8 cellular contexts compared by ENCODE assay signal in genomic region chr16:30748634-30749445, GRCh38. TPM values are rescaled to one million over a fixed set of nuclear protein-coding genes. Genes with fewer than 3 reads are reported as not detected.
A peak's percentile ranks its signal among the peaks of the same experiment; 100 is the strongest.
DNase-seq lines count a peak whose midpoint lies in the region; ATAC-seq and TF ChIP-seq lines count a peak whose summit lies in the region.

No MANE protein-coding gene starts in this region.

- H3K9me3 Mint-ChIP-seq in T-cell = no peaks in the 10 kb centered on the region
- H3K9me3 Mint-ChIP-seq in effector memory CD8-positive, alpha-beta T cell = no peaks in the 10 kb centered on the region

- H3K56ac ChIP-seq in mesendoderm (ENCODE audit: low read length) = peak overlapping the region; percentile 88

- peak; percentile 20 for DNase-seq in NCI-H2029 (lab: John Stamatoyannopoulos, UW)
- no peak for DNase-seq in NCI-H2029 treated with DMSO at 0.1 percent for 48 hours (lab: John Stamatoyannopoulos, UW)
- DNase-seq in T-cell = peak in 7 of 34 experiments; percentile 8 to 31 (median 20)
- DNase-seq in effector memory CD8-positive, alpha-beta T cell = peak in 2 of 3 experiments; percentile 20 to 25
- DNase-seq in mesendoderm = peak; percentile 73
- peak; percentile 81 for DNase-seq in upper lobe of right lung
- no peak for DNase-seq in GF-D8 (lab: John Stamatoyannopoulos, UW)

- H3K4me3 ChIP-seq in mesendoderm (ENCODE audit: low read length) (peak overlapping the region; percentile 66), upper lobe of right lung (peak overlapping the region; percentile 70)

- no CpG with 5 or more reads among the region's 36 CpGs for WGBS in mesendoderm (ENCODE audit: extremely low coverage, insufficient coverage, low lambda C conversion rate)

- no peaks in the 10 kb centered on the region for H3K27me3 ChIP-seq in mesendoderm (ENCODE audit: insufficient read depth, low read length, poor library complexity)
- no peaks in the 10 kb centered on the region for H3K27me3 ChIP-seq in upper lobe of right lung

- H3K79me1 ChIP-seq in mesendoderm (ENCODE audit: low read length) = peaks cover 17% of the 10 kb centered on the region

- H3K36me3 ChIP-seq in mesendoderm (ENCODE audit: control insufficient read depth, insufficient read depth, low read length) (peaks cover 9% of the 10 kb centered on the region), upper lobe of right lung (peaks cover 48% of the 10 kb centered on the region)

- H3K4ac ChIP-seq in mesendoderm (ENCODE audit: low read depth, low read length) = no peak overlapping the region

- H3K4me2 ChIP-seq in mesendoderm (ENCODE audit: low read length) = peak overlapping the region; percentile 50

- H3K18ac ChIP-seq in mesendoderm (ENCODE audit: low read length) = peak overlapping the region; percentile 28

- H2BK5ac ChIP-seq in mesendoderm (ENCODE audit: low read length) = no peak overlapping the region

- H2BK120ac ChIP-seq in mesendoderm (ENCODE audit: low read depth, low read length) = no peak overlapping the region

- no peaks in the 10 kb centered on the region for H3K9me3 ChIP-seq in upper lobe of right lung

- H3K27ac ChIP-seq in mesendoderm (ENCODE audit: low read depth, low read length) (no peak overlapping the region), upper lobe of right lung (peak overlapping the region; percentile 78)

- H3K23ac ChIP-seq in mesendoderm (ENCODE audit: low read length) = no peak overlapping the region

- H3K27me3 Mint-ChIP-seq in T-cell = no peaks in the 10 kb centered on the region
- no peaks in the 10 kb centered on the region for H3K27me3 Mint-ChIP-seq in effector memory CD8-positive, alpha-beta T cell

- peaks cover 19 to 27% (median 24%) of the 10 kb centered on the region in 3 donors for H3K4me1 Mint-ChIP-seq in T-cell
- H3K4me1 Mint-ChIP-seq in effector memory CD8-positive, alpha-beta T cell (ENCODE audit: low read depth in 2 of 2) = peaks cover 24 to 34% of the 10 kb centered on the region in 2 donors

- H3K4me1 ChIP-seq in mesendoderm (ENCODE audit: control insufficient read depth, low read depth, low read length) (peaks cover 3% of the 10 kb centered on the region), upper lobe of right lung (peaks cover 7% of the 10 kb centered on the region)

- H3K4me3 Mint-ChIP-seq in T-cell = peak overlapping the region; percentile 90 to 92 (median 91)
- H3K4me3 Mint-ChIP-seq in effector memory CD8-positive, alpha-beta T cell = peak overlapping the region; percentile 93 to 95

- H3K9ac ChIP-seq in mesendoderm (ENCODE audit: low read length) = peak overlapping the region; percentile 82

- POLR2A ChIA-PET in T-cell (lab: Charles Lee) = interaction anchor here (0.6 to 1.0 kb wide), 3 partner anchors 12 to 288 kb away, joined by 3 to 6 read pairs (median 4); no protein-coding TSS in a partner anchor

- no peak overlapping the region for H2AK5ac ChIP-seq in mesendoderm (ENCODE audit: low read length)

- CTCF ChIA-PET in T-cell (lab: Charles Lee) = interaction anchor here in 1 of 2 donors (1.0 kb wide), 2 partner anchors 11 to 96 kb away, joined by 3 to 5 read pairs; no protein-coding TSS in a partner anchor

- no peak for TF ChIP-seq CTCF in upper lobe of right lung (IDR thresholded peaks at IDR 0.05)

- H4K8ac ChIP-seq in mesendoderm (ENCODE audit: low read depth, low read length) = no peak overlapping the region

- H2BK15ac ChIP-seq in mesendoderm (replicated peaks; ENCODE audit: low read depth) = no peak overlapping the region

- H4K5ac ChIP-seq in mesendoderm (ENCODE audit: low read length) = no peak overlapping the region

- peaks cover 28% of the 10 kb centered on the region for H3K36me3 Mint-ChIP-seq in T-cell
- H3K36me3 Mint-ChIP-seq in effector memory CD8-positive, alpha-beta T cell (ENCODE audit: insufficient read depth) = peaks cover 40% of the 10 kb centered on the region

- H3K27ac Mint-ChIP-seq in T-cell = peak overlapping the region; percentile 71 to 79
- peak overlapping the region; percentile 53 to 72 for H3K27ac Mint-ChIP-seq in effector memory CD8-positive, alpha-beta T cell

- H3K79me2 ChIP-seq in mesendoderm (ENCODE audit: control insufficient read depth, insufficient read depth, low read length) = peaks cover 20% of the 10 kb centered on the region

- intact Hi-C loops in upper lobe of right lung (cut with DNase I) = no loop called here

- ATAC-seq in HG02610 (IDR thresholded peaks at IDR 0.05; ENCODE audit: unreplicated experiment) (peak; percentile 5), T-cell (replicated peaks in 1 of 4) (peak; percentile 4 to 8 (median 5)), upper lobe of right lung (peak; percentile 45)
- ATAC-seq in effector memory CD8-positive, alpha-beta T cell (replicated peaks) = peak; percentile 22

RNA-seq across cellular contexts. Expression of gene PHKG2, which starts 0.6 kb away (rescaled TPM):
- 10 to 100 TPM; 36.4 to 57.8 (median 48.9) TPM for total RNA-seq in T-cell
- 24.5 TPM for polyA plus RNA-seq in mesendoderm (2013, experiment 1 of 2)
- polyA plus RNA-seq in mesendoderm (2013, experiment 2 of 2) = 24.1 TPM
- 26.0 TPM for total RNA-seq in upper lobe of right lung

RNA-seq across cellular contexts. Expression of gene CFAP119, which starts 13.0 kb away (rescaled TPM):
- total RNA-seq in T-cell = 1 to 10 TPM; 1.3 to 3.1 (median 2.7) TPM
- 3.4 TPM for polyA plus RNA-seq in mesendoderm (2013, experiment 1 of 2)
- 2.5 TPM for polyA plus RNA-seq in mesendoderm (2013, experiment 2 of 2)
- 5.5 TPM for total RNA-seq in upper lobe of right lung

RNA-seq across cellular contexts. Expression of gene RNF40, which starts 13.3 kb away (rescaled TPM):
- 100 to 1,000 TPM in 1 of 5 donors, 10 to 100 TPM in 4; 55.7 to 106 (median 95.9) TPM for total RNA-seq in T-cell
- polyA plus RNA-seq in mesendoderm (2013, experiment 1 of 2) = 42.9 TPM
- polyA plus RNA-seq in mesendoderm (2013, experiment 2 of 2) = 41.1 TPM
- total RNA-seq in upper lobe of right lung = 93.6 TPM

RNA-seq across cellular contexts. Expression of gene ZNF629, which starts 38.2 kb away (rescaled TPM):
- total RNA-seq in T-cell (1 to 10 TPM; 2.4 to 7.6 (median 4.4) TPM), upper lobe of right lung (13.3 TPM)
- polyA plus RNA-seq in mesendoderm (2013, experiment 1 of 2) = 10.8 TPM
- 10.3 TPM for polyA plus RNA-seq in mesendoderm (2013, experiment 2 of 2)

RNA-seq across cellular contexts. Expression of gene SRCAP, which starts 49.9 kb away (rescaled TPM):
- total RNA-seq in T-cell (100 to 1,000 TPM in 3 of 5 donors, 10 to 100 TPM in 2; 82.8 to 124 (median 114) TPM), upper lobe of right lung (66.6 TPM)
- 29.1 TPM for polyA plus RNA-seq in mesendoderm (2013, experiment 1 of 2)
- polyA plus RNA-seq in mesendoderm (2013, experiment 2 of 2) = 25.0 TPM

Comparison
In these comparisons a context has a peak if more than half of its experiments do, and no peak if none do; other contexts are left out.
1. DNase-seq: peak in NCI-H2029 (single experiment), effector memory CD8-positive, alpha-beta T cell (2 of 3), mesendoderm (single experiment) and upper lobe of right lung (single experiment); none in NCI-H2029 treated with DMSO at 0.1 percent for 48 hours (single experiment) and GF-D8 (single experiment).
2. Peak in every context shown above with its lines, with median percentiles within 50 percentile points of each other: ATAC-seq.